ENCODE assay signal across 19 cellular contexts in genomic region chr4:6913350-6913749, GRCh38.
"Had no signal": no experiment of that assay in that cellular context is flagged by ENCODE, and none has a peak within 500 bp of the region (broad histone marks: within the 10 kb centered on the region; RNA-seq: fewer than 3 reads in every experiment).

No MANE protein-coding gene starts in this region.

- DNase-seq: activated B cell treated with CpG ODN at 0.5 μM for 24 hours; activated CD4-positive, alpha-beta T cell treated with anti-CD3 and anti-CD28 coated beads, Interleukin-2, amount 10 ng/mL, durations not matched to agents 24 days and 14 days; activated CD8-positive, alpha-beta T cell treated with anti-CD3 and anti-CD28 coated beads for 36 hours; activated naive CD8-positive, alpha-beta T cell treated with anti-CD3 and anti-CD28 coated beads for 36 hours; activated T-cell treated with anti-CD3 and anti-CD28 coated beads, Interleukin-2, amount 50 U/mL, for 4 hours; amygdala; endodermal cell; foreskin fibroblast; left colon; occipital lobe; retina; stimulated activated CD4-positive, alpha-beta T cell treated with anti-CD3 and anti-CD28 coated beads, Interleukin-2, amount 100 ng/mL, for 24 hours had no signal

- H3K27me3 Mint-ChIP-seq: activated B cell treated with CpG ODN at 0.5 μM for 24 hours; activated CD4-positive, alpha-beta T cell treated with anti-CD3 and anti-CD28 coated beads, Interleukin-2, amount 10 ng/mL, durations not matched to agents 24 days and 14 days; activated CD8-positive, alpha-beta T cell treated with anti-CD3 and anti-CD28 coated beads for 36 hours; activated naive CD8-positive, alpha-beta T cell treated with anti-CD3 and anti-CD28 coated beads for 36 hours; stimulated activated naive CD8-positive, alpha-beta T cell treated with anti-CD3 and anti-CD28 coated beads, Interleukin-15, Interleukin-2, amounts not matched to agents 100 ng/mL and 50 ng/mL, for 24 hours had no signal

- H3K9me3 Mint-ChIP-seq: activated B cell treated with CpG ODN at 0.5 μM for 24 hours; activated CD4-positive, alpha-beta T cell treated with anti-CD3 and anti-CD28 coated beads, Interleukin-2, amount 10 ng/mL, durations not matched to agents 24 days and 14 days; activated CD8-positive, alpha-beta T cell treated with anti-CD3 and anti-CD28 coated beads for 36 hours; activated naive CD8-positive, alpha-beta T cell treated with anti-CD3 and anti-CD28 coated beads for 36 hours; activated T-cell treated with anti-CD3 and anti-CD28 coated beads, Interleukin-2, amount 50 U/mL, for 4 hours; endodermal cell; mesothelial cell of epicardium; nephron; stimulated activated naive CD8-positive, alpha-beta T cell treated with anti-CD3 and anti-CD28 coated beads, Interleukin-15, Interleukin-2, amounts not matched to agents 100 ng/mL and 50 ng/mL, for 24 hours; type B pancreatic cell had no signal

- H3K27ac ChIP-seq: cardiac muscle cell, epithelial cell of prostate had no signal

- H3K36me3 Mint-ChIP-seq: mesothelial cell of epicardium, type B pancreatic cell had no signal

- H3K27ac Mint-ChIP-seq: activated B cell treated with CpG ODN at 0.5 μM for 24 hours; activated CD8-positive, alpha-beta T cell treated with anti-CD3 and anti-CD28 coated beads for 36 hours; activated naive CD8-positive, alpha-beta T cell treated with anti-CD3 and anti-CD28 coated beads for 36 hours; endodermal cell; mesothelial cell of epicardium; nephron; stimulated activated naive CD8-positive, alpha-beta T cell treated with anti-CD3 and anti-CD28 coated beads, Interleukin-15, Interleukin-2, amounts not matched to agents 100 ng/mL and 50 ng/mL, for 24 hours; type B pancreatic cell had no signal

- ATAC-seq: activated CD8-positive, alpha-beta T cell treated with anti-CD3 and anti-CD28 coated beads for 36 hours; activated T-cell treated with anti-CD3 and anti-CD28 coated beads, Interleukin-2, amount 50 U/mL, for 4 hours; left colon had no signal

- H3K4me3 ChIP-seq: cardiac muscle cell, lung had no signal

- H3K4me3 Mint-ChIP-seq: activated B cell treated with CpG ODN at 0.5 μM for 24 hours; activated CD4-positive, alpha-beta T cell treated with anti-CD3 and anti-CD28 coated beads, Interleukin-2, amount 10 ng/mL, durations not matched to agents 24 days and 14 days; activated CD8-positive, alpha-beta T cell treated with anti-CD3 and anti-CD28 coated beads for 36 hours; activated naive CD8-positive, alpha-beta T cell treated with anti-CD3 and anti-CD28 coated beads for 36 hours; endodermal cell; mesothelial cell of epicardium; stimulated activated naive CD8-positive, alpha-beta T cell treated with anti-CD3 and anti-CD28 coated beads, Interleukin-15, Interleukin-2, amounts not matched to agents 100 ng/mL and 50 ng/mL, for 24 hours had no signal

- H3K36me3 ChIP-seq: cardiac muscle cell had no signal
